Comparison of ENCODE assay signal across 2 cellular contexts in the genomic region with DNA sequence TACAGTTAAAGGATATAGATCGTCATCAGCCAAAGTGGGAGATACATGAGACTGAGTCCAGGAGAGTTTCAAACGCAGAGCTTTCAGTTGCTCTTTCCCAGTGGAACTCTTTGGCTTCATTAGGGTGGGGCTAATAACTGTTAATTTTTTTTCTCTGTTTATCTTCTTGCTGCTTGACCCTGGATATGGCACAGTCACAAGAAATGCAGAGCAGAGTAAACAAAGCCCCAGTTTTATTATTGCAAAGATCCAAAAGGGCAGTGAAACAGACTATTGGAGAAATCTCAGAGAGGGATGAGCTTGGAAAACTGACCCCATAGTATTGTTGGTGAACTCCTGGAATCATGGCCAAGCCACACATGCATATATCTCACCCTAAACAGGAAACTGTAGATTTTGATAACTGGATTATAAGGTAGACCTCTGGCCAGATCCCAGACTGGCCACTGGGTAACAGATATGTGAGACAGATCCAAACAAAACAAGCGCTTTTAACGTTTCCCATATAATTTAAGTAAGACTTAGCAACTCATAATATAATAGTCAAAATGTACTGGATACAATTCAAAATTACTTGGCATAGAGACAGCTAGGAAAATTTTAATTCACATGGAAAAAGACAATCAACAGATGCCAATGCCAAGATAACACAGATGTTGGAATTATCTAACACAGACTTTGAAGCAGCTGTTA.
TF ChIP-seq lines count a peak whose summit lies in the region.

No MANE protein-coding gene starts in this region.

TF ChIP-seq in HepG2, 621 proteins besides CTCF, POLR2A, EP300 and RAD21:
- TF ChIP-seq, protein P1, sequence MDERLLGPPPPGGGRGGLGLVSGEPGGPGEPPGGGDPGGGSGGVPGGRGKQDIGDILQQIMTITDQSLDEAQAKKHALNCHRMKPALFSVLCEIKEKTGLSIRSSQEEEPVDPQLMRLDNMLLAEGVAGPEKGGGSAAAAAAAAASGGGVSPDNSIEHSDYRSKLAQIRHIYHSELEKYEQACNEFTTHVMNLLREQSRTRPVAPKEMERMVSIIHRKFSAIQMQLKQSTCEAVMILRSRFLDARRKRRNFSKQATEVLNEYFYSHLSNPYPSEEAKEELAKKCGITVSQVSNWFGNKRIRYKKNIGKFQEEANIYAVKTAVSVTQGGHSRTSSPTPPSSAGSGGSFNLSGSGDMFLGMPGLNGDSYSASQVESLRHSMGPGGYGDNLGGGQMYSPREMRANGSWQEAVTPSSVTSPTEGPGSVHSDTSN (CRISPR knock-in tag; IDR thresholded peaks at IDR 0.05): no peak
- TF ChIP-seq HNF4A (CRISPR knock-in tag; IDR thresholded peaks at IDR 0.05): no peak
- TF ChIP-seq, protein P2, sequence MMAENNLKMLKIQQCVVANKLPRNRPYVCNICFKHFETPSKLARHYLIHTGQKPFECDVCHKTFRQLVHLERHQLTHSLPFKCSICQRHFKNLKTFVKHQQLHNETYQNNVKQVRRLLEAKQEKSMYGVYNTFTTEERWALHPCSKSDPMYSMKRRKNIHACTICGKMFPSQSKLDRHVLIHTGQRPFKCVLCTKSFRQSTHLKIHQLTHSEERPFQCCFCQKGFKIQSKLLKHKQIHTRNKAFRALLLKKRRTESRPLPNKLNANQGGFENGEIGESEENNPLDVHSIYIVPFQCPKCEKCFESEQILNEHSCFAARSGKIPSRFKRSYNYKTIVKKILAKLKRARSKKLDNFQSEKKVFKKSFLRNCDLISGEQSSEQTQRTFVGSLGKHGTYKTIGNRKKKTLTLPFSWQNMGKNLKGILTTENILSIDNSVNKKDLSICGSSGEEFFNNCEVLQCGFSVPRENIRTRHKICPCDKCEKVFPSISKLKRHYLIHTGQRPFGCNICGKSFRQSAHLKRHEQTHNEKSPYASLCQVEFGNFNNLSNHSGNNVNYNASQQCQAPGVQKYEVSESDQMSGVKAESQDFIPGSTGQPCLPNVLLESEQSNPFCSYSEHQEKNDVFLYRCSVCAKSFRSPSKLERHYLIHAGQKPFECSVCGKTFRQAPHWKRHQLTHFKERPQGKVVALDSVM (CRISPR knock-in tag; IDR thresholded peaks at IDR 0.05): no peak
- TF ChIP-seq CENPX (CRISPR knock-in tag; IDR thresholded peaks at IDR 0.05): no peak
- TF ChIP-seq, protein P3, sequence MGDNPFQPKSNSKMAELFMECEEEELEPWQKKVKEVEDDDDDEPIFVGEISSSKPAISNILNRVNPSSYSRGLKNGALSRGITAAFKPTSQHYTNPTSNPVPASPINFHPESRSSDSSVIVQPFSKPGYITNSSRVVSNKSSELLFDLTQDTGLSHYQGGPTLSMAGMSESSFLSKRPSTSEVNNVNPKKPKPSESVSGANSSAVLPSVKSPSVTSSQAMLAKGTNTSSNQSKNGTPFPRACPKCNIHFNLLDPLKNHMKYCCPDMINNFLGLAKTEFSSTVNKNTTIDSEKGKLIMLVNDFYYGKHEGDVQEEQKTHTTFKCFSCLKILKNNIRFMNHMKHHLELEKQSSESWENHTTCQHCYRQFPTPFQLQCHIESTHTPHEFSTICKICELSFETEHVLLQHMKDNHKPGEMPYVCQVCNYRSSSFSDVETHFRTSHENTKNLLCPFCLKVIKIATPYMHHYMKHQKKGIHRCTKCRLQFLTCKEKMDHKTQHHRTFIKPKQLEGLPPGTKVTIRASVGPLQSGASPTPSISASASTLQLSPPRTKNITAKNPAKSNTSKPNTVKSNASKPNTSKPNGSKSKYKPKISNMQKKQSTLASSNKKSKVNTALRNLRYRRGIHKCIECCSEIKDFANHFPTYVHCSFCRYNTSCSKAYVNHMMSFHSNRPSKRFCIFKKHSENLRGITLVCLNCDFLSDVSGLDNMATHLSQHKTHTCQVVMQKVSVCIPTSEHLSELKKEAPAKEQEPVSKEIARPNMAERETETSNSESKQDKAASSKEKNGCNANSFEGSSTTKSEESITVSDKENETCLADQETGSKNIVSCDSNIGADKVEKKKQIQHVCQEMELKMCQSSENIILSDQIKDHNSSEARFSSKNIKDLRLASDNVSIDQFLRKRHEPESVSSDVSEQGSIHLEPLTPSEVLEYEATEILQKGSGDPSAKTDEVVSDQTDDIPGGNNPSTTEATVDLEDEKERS (CRISPR knock-in tag; IDR thresholded peaks at IDR 0.05): no peak
- TF ChIP-seq RORA (CRISPR knock-in tag; IDR thresholded peaks at IDR 0.05): no peak
- TF ChIP-seq, protein P4, sequence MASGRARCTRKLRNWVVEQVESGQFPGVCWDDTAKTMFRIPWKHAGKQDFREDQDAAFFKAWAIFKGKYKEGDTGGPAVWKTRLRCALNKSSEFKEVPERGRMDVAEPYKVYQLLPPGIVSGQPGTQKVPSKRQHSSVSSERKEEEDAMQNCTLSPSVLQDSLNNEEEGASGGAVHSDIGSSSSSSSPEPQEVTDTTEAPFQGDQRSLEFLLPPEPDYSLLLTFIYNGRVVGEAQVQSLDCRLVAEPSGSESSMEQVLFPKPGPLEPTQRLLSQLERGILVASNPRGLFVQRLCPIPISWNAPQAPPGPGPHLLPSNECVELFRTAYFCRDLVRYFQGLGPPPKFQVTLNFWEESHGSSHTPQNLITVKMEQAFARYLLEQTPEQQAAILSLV (CRISPR knock-in tag; IDR thresholded peaks at IDR 0.05; ENCODE audit: borderline replicate concordance): no peak
- TF ChIP-seq, protein P5, sequence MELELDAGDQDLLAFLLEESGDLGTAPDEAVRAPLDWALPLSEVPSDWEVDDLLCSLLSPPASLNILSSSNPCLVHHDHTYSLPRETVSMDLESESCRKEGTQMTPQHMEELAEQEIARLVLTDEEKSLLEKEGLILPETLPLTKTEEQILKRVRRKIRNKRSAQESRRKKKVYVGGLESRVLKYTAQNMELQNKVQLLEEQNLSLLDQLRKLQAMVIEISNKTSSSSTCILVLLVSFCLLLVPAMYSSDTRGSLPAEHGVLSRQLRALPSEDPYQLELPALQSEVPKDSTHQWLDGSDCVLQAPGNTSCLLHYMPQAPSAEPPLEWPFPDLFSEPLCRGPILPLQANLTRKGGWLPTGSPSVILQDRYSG (CRISPR knock-in tag; IDR thresholded peaks at IDR 0.05): no peak
- TF ChIP-seq, protein P6, sequence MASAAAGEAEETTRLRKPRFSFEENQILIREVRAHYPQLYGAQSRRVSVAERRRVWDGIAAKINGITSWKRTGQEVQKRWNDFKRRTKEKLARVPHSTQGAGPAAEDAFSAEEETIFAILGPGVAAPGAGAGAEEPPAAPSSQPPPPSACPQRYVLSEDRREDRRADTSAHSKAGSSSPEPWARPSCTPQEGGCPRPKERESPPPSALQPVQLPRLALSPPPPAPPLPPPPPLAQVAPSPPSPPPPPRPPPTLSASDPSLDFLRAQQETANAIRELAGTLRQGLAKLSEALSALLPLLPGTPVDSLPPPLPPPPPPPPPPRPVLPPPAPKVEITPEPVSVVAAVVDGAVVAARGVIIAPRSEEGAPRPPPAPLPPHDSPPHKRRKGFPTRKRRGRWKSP (CRISPR knock-in tag; IDR thresholded peaks at IDR 0.05): no peak

TF ChIP-seq in H1, 55 proteins besides CTCF, POLR2A, EP300 and RAD21:
- TF ChIP-seq JUND (IDR thresholded peaks at IDR 0.05; ENCODE audit: low read length) (no peak), SP2 (IDR thresholded peaks at IDR 0.05; ENCODE audit: low read length) (no peak), BRCA1 (IDR thresholded peaks at IDR 0.05; ENCODE audit: low read depth, low read length) (no peak), CREB1 (IDR thresholded peaks at IDR 0.05) (no peak)
TF ChIP-seq in H1: peak in this region for 0.
